Comparison of ENCODE assay signal across 14 cellular contexts in the genomic region with DNA sequence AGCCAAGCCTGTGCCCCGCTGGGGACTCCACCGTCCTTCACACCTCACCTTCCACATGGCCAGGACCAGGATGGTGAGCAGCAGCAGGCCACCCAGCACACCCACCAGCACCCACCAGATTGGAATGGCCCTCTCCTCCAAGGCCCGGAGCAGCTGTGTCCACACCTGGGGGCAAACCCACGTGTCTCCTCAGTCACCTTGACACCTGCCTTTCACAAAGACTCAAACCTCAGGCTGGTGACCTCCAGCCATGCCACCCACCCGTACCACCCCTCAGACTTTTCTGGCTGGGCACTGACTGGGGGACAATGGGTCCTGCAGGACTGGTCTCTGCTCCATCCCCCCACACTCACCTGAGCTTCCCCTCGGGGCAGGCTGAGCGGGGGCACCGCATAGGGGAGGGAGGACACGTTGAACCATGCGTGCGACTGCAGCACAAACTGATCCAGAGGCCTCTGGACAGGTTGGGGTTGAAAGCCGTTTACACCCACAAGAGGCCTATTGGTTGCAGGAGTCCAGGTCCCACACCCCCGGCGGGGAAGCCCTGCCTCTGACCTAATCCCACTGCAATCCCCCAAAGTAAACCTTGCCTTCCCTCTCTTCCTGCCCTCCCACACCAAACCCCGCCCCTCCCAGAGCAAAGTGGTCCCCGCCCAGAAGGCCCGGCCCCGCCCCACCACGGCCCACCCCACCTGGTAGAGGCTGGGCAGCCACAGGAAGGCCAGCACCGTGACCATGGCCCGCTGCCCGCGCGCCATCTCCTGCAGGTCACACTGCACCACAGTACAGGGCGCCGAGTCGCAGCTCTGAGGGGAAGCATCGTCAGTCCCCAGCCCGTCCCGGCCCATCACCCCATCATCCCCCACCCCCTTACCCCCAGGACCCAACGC. TPM values are rescaled to one million over a fixed set of nuclear protein-coding genes. Genes with fewer than 3 reads are reported as not detected.
DNase-seq lines count a peak whose midpoint lies in the region; ATAC-seq, FAIRE-seq and TF ChIP-seq lines count a peak whose summit lies in the region.
"Had no signal": no experiment of that assay in that cellular context is flagged by ENCODE, and none has a peak within 500 bp of the region (broad histone marks: within the 10 kb centered on the region; RNA-seq: fewer than 3 reads in every experiment).

No MANE protein-coding gene starts in this region.

- H3K4me1 ChIP-seq in A549 (no peaks in the 10 kb centered on the region), HUES6 (ENCODE audit: control insufficient read depth, insufficient read depth, low read length) (peaks cover 17% of the 10 kb centered on the region), mesendoderm (ENCODE audit: control insufficient read depth, low read depth, low read length) (peaks cover 8% of the 10 kb centered on the region)
- H3K4me1 ChIP-seq: uterus had no signal

- ATAC-seq in A549 (peak; percentile 7 to 30; a peak in 3 of 6 replicates), Right ventricle myocardium superior (ENCODE audit: poor library complexity) (peak; percentile 20), HG03135 (IDR thresholded peaks at IDR 0.05; ENCODE audit: unreplicated experiment) (no peak), HG03039 (IDR thresholded peaks at IDR 0.05; ENCODE audit: unreplicated experiment) (no peak)
- ATAC-seq: activated CD8-positive, alpha-beta memory T cell treated with anti-CD3 and anti-CD28 coated beads, Interleukin-2, amount 10 ng/mL, durations not matched to agents 7 days and 5 days had no signal

- H3K27me3 ChIP-seq in HUES6 (ENCODE audit: control insufficient read depth, insufficient read depth, low read length) (no peaks in the 10 kb centered on the region), mesendoderm (ENCODE audit: insufficient read depth, low read length, poor library complexity) (no peaks in the 10 kb centered on the region)
- H3K27me3 ChIP-seq: Peyer's patch, uterus had no signal

- H2AK5ac ChIP-seq in mesendoderm (ENCODE audit: low read length), result no peak overlapping the region

- FAIRE-seq in A549 (lab: Jason Lieb, UNC), result no peak

- TF ChIP-seq RAD21 in A549 (conservative IDR thresholded peaks at IDR 0.05 in 1 of 2, IDR thresholded peaks at IDR 0.05 in 1 of 2), result no peak

- DNase-seq in A549 (ENCODE audit: low read depth in 1 of 2, low spot score in 1 of 2) (no peak), Right ventricle myocardium superior (no peak), mesendoderm (peak; percentile 90), medulla oblongata (ENCODE audit: extremely low spot score) (no peak)
- DNase-seq in activated CD4-positive, alpha-beta T cell treated with anti-CD3 and anti-CD28 coated beads for 1 hour, result no peak
- DNase-seq: activated CD8-positive, alpha-beta memory T cell treated with anti-CD3 and anti-CD28 coated beads, Interleukin-2, amount 10 ng/mL, durations not matched to agents 7 days and 5 days; NCI-H2171; Peyer's patch; T1000; uterus had no signal

- no peak for TF ChIP-seq POLR2A in A549 (IDR thresholded peaks at IDR 0.05; ENCODE audit: low read length)

- no peak overlapping the region for H4K5ac ChIP-seq in mesendoderm (ENCODE audit: low read length)

- H4K8ac ChIP-seq in mesendoderm (ENCODE audit: low read depth, low read length), result no peak overlapping the region

- no peak overlapping the region for H2BK120ac ChIP-seq in mesendoderm (ENCODE audit: low read depth, low read length)

- H3K9me3 ChIP-seq in A549 (no peaks in the 10 kb centered on the region), HUES6 (ENCODE audit: control insufficient read depth, insufficient read depth, low read depth, low read length) (no peaks in the 10 kb centered on the region)
- H3K9me3 ChIP-seq: Peyer's patch, uterus had no signal

- H3K36me3 ChIP-seq in HUES6 (ENCODE audit: control insufficient read depth, insufficient read depth, low read length) (no peaks in the 10 kb centered on the region), mesendoderm (ENCODE audit: control insufficient read depth, insufficient read depth, low read length) (no peaks in the 10 kb centered on the region)
- H3K36me3 ChIP-seq: Peyer's patch, uterus had no signal

- POLR2A ChIA-PET in A549 (lab: Yijun Ruan, JAX), result no interaction called here

- CTCF ChIA-PET in A549 (lab: Yijun Ruan, JAX), result interaction anchor here (0.6 to 13.4 kb wide), 10 partner anchors 11 to 217 kb away, joined by 3 to 140 read pairs (median 8); a partner anchor contains a TSS

- H3K79me2 ChIP-seq in mesendoderm (ENCODE audit: control insufficient read depth, insufficient read depth, low read length), result no peaks in the 10 kb centered on the region

- peak overlapping the region; percentile 78 for H3K56ac ChIP-seq in mesendoderm (ENCODE audit: low read length)

- TF ChIP-seq CTCF in A549 (IDR thresholded peaks at IDR 0.05), result no peak

- H3K4ac ChIP-seq in mesendoderm (ENCODE audit: low read depth, low read length), result no peak overlapping the region

- H3K4me3 ChIP-seq in A549 (no peak overlapping the region), HUES6 (ENCODE audit: low read depth, low read length) (peak overlapping the region; percentile 35), mesendoderm (ENCODE audit: low read length) (no peak overlapping the region)
- H3K4me3 ChIP-seq: coronary artery, Peyer's patch, uterus had no signal

- 81% methylated on average over 18 of the region's 31 CpGs for WGBS in A549 (ENCODE audit: missing lambda C conversion rate)
- WGBS in mesendoderm (ENCODE audit: extremely low coverage, insufficient coverage, low lambda C conversion rate), result no CpG with 5 or more reads among the region's 31 CpGs

- no peaks in the 10 kb centered on the region for H3K79me1 ChIP-seq in mesendoderm (ENCODE audit: low read length)

- H3K27ac ChIP-seq in A549 (no peak overlapping the region), HUES6 (ENCODE audit: low read depth, low read length) (no peak overlapping the region), mesendoderm (ENCODE audit: low read depth, low read length) (no peak overlapping the region)
- H3K27ac ChIP-seq: coronary artery, Peyer's patch, uterus had no signal

- no peak overlapping the region for H3K23ac ChIP-seq in mesendoderm (ENCODE audit: low read length)

- H3K9ac ChIP-seq in HUES6 (ENCODE audit: low read length) (no peak overlapping the region), mesendoderm (ENCODE audit: low read length) (peak overlapping the region; percentile 49)

- no peak overlapping the region for H3K4me2 ChIP-seq in A549
- peak overlapping the region; percentile 57 for H3K4me2 ChIP-seq in mesendoderm (ENCODE audit: low read length)

- H2BK15ac ChIP-seq in mesendoderm (replicated peaks; ENCODE audit: low read depth), result no peak overlapping the region

- no peak for TF ChIP-seq EP300 in A549 (IDR thresholded peaks at IDR 0.05)

- H3K18ac ChIP-seq in mesendoderm (ENCODE audit: low read length), result no peak overlapping the region

- intact Hi-C loops in Right ventricle myocardium superior (cut with DNase I), result no loop called here

- H2BK5ac ChIP-seq in mesendoderm (ENCODE audit: low read length), result no peak overlapping the region

TF ChIP-seq in A549, 52 proteins besides CTCF, POLR2A, EP300 and RAD21 (continues in another document):
- TF ChIP-seq, protein P1, sequence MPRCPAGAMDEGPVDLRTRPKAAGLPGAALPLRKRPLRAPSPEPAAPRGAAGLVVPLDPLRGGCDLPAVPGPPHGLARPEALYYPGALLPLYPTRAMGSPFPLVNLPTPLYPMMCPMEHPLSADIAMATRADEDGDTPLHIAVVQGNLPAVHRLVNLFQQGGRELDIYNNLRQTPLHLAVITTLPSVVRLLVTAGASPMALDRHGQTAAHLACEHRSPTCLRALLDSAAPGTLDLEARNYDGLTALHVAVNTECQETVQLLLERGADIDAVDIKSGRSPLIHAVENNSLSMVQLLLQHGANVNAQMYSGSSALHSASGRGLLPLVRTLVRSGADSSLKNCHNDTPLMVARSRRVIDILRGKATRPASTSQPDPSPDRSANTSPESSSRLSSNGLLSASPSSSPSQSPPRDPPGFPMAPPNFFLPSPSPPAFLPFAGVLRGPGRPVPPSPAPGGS (IDR thresholded peaks at IDR 0.05), result no peak
- no peak for TF ChIP-seq HDAC2 (IDR thresholded peaks at IDR 0.05)
- TF ChIP-seq GATA3 (IDR thresholded peaks at IDR 0.05; ENCODE audit: borderline replicate concordance), result no peak
- no peak for TF ChIP-seq MAFK (IDR thresholded peaks at IDR 0.05; ENCODE audit: partially characterized antibody)
- TF ChIP-seq HOXB5 (CRISPR knock-in tag; IDR thresholded peaks at IDR 0.05), result no peak
- no peak for TF ChIP-seq ZSCAN20 (CRISPR knock-in tag; IDR thresholded peaks at IDR 0.05)

RNA-seq across cellular contexts. Expression of a gene that starts 10.9 kb away (rescaled TPM):
- polyA plus RNA-seq in A549 (2011; rRNA removed) (1.8 and 2.7 TPM in 2 replicates), A549 (2017; fragmentation: RNase III; extraction: RNeasy Plus Mini Kit Qiagen cat#74134 plus additional on column Dnase treatment) (3.0 to 4.2 TPM (median 3.9 TPM) in 3 replicates)
- 3.2 and 6.0 TPM in 2 replicates for polyA plus RNA-seq in A549 (2012; cell fraction: cytosol; rRNA removed)
- 7.2 and 9.5 TPM in 2 replicates for polyA plus RNA-seq in A549 (2012; cell fraction: nucleus; rRNA removed)
- 1.6 and 3.5 TPM in 2 replicates for polyA minus RNA-seq in A549 (2011; rRNA and poly(A)+ RNA removed)
- 0.62 TPM for total RNA-seq in Right ventricle myocardium superior
- 6.5 TPM for polyA plus RNA-seq in mesendoderm (2013, experiment 1 of 2)
- polyA plus RNA-seq in mesendoderm (2013, experiment 2 of 2), result 6.4 TPM

RNA-seq across cellular contexts. Expression of a gene that starts 14.9 kb away (rescaled TPM):
- polyA plus RNA-seq in A549 (2011; rRNA removed) (1.3 TPM in 2 replicates), A549 (2017; fragmentation: RNase III; extraction: RNeasy Plus Mini Kit Qiagen cat#74134 plus additional on column Dnase treatment) (2.2 to 4.4 TPM (median 4.1 TPM) in 3 replicates)
- 2.0 and 2.9 TPM in 2 replicates for polyA plus RNA-seq in A549 (2012; cell fraction: cytosol; rRNA removed)
- polyA plus RNA-seq in A549 (2012; cell fraction: nucleus; rRNA removed), result 15.6 and 18.3 TPM in 2 replicates
- polyA minus RNA-seq in A549 (2011; rRNA and poly(A)+ RNA removed), result 1.7 and 2.2 TPM in 2 replicates
- 0.62 TPM for total RNA-seq in Right ventricle myocardium superior
- polyA plus RNA-seq in mesendoderm (2013, experiment 1 of 2), result 1.3 TPM
- polyA plus RNA-seq in mesendoderm (2013, experiment 2 of 2), result 1.7 TPM

RNA-seq across cellular contexts. Expression of a gene that starts 29.4 kb away (rescaled TPM):
- polyA plus RNA-seq in A549 (2011; rRNA removed) (111 and 147 TPM in 2 replicates), A549 (2017; fragmentation: RNase III; extraction: RNeasy Plus Mini Kit Qiagen cat#74134 plus additional on column Dnase treatment) (146 to 198 TPM (median 197 TPM) in 3 replicates)
- 216 and 242 TPM in 2 replicates for polyA plus RNA-seq in A549 (2012; cell fraction: cytosol; rRNA removed)
- 645 and 899 TPM in 2 replicates for polyA plus RNA-seq in A549 (2012; cell fraction: nucleus; rRNA removed)
- 81.3 and 100 TPM in 2 replicates for polyA minus RNA-seq in A549 (2011; rRNA and poly(A)+ RNA removed)
- total RNA-seq in Right ventricle myocardium superior, result 135 TPM
- polyA plus RNA-seq in mesendoderm (2013, experiment 1 of 2), result 84.9 TPM
- polyA plus RNA-seq in mesendoderm (2013, experiment 2 of 2), result 83.1 TPM

RNA-seq across cellular contexts. Expression of a gene that starts 49.9 kb away (rescaled TPM):
- polyA plus RNA-seq in A549 (2011; rRNA removed) (80.9 and 90.1 TPM in 2 replicates), A549 (2017; fragmentation: RNase III; extraction: RNeasy Plus Mini Kit Qiagen cat#74134 plus additional on column Dnase treatment) (147 to 154 TPM (median 150 TPM) in 3 replicates)
- polyA plus RNA-seq in A549 (2012; cell fraction: cytosol; rRNA removed), result 288 and 335 TPM in 2 replicates
- 507 and 616 TPM in 2 replicates for polyA plus RNA-seq in A549 (2012; cell fraction: nucleus; rRNA removed)
- polyA minus RNA-seq in A549 (2011; rRNA and poly(A)+ RNA removed), result 62.5 and 70.8 TPM in 2 replicates
- 45.0 TPM for total RNA-seq in Right ventricle myocardium superior
- 155 TPM for polyA plus RNA-seq in mesendoderm (2013, experiment 1 of 2)
- 156 TPM for polyA plus RNA-seq in mesendoderm (2013, experiment 2 of 2)

Comparison
In these comparisons a context has a peak if more than half of its experiments do, and no peak if none do; other contexts are left out.
1. ATAC-seq: peak in A549 (2 of 2) and Right ventricle myocardium superior (single experiment); none in HG03135 (single experiment) and HG03039 (single experiment).